Comparison of ENCODE assay signal across 17 cellular contexts in the genomic region with DNA sequence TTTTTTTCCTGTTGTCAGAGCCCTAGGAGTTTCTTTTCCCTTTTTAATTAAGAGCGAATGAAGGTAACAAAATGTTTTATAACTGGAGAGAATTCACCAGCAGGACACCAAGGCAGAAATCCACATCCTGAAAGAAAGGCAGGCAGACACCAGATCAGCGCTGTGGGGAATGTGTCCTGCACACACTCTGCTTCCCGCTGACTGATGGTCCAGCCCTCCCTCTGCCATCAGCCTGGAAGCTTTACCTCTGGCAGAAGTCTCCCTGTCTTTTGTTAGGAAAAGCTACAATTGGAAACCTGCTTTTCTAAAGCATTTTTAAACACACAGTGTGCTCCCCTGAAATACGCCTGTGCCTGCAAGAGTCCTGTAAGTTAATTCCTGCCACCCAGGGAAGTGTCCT.
DNase-seq lines count a peak whose midpoint lies in the region; ATAC-seq and TF ChIP-seq lines count a peak whose summit lies in the region.
"Had no signal": no experiment of that assay in that cellular context is flagged by ENCODE, and none has a peak within 500 bp of the region (broad histone marks: within the 10 kb centered on the region; RNA-seq: fewer than 3 reads in every experiment).

No MANE protein-coding gene starts in this region.

- no peaks in the 10 kb centered on the region for H3K27me3 ChIP-seq in endodermal cell (ENCODE audit: control insufficient read depth, insufficient read depth, low read length, poor library complexity, severe bottlenecking)
- no peaks in the 10 kb centered on the region for H3K27me3 ChIP-seq in neural progenitor cell
- H3K27me3 ChIP-seq: MG63 had no signal

- H3K9me3 Mint-ChIP-seq in WTC11: no peaks in the 10 kb centered on the region
- H3K9me3 Mint-ChIP-seq in endodermal cell: no peaks in the 10 kb centered on the region
- H3K9me3 Mint-ChIP-seq in neural progenitor cell: no peaks in the 10 kb centered on the region

- no peak overlapping the region for H2AFZ ChIP-seq in neural progenitor cell (replicated peaks)
- H2AFZ ChIP-seq: PC-9 had no signal

- H4K20me1 ChIP-seq in neural progenitor cell (ENCODE audit: low read depth): no peaks in the 10 kb centered on the region

- H3K4me1 Mint-ChIP-seq in WTC11 (peaks cover 50% of the 10 kb centered on the region), endodermal cell (peaks cover 10% of the 10 kb centered on the region), neural progenitor cell (peaks cover 39% of the 10 kb centered on the region)

- no peak overlapping the region for H3K4me3 ChIP-seq in endodermal cell (ENCODE audit: low read length)
- H3K4me3 ChIP-seq in neural progenitor cell: no peak overlapping the region
- H3K4me3 ChIP-seq: MG63, PC-9 had no signal

- ATAC-seq in WTC11: peak; percentile 94
- ATAC-seq in HG03045 (IDR thresholded peaks at IDR 0.05; ENCODE audit: unreplicated experiment): no peak

- peak overlapping the region; percentile 43 for H3K4me2 ChIP-seq in neural progenitor cell
- H3K4me2 ChIP-seq: KMS-11, PC-9 had no signal

- H3K27ac ChIP-seq in endodermal cell (ENCODE audit: low read depth, low read length) (peak overlapping the region; percentile 33), neural progenitor cell (peak overlapping the region; percentile 72)
- H3K27ac ChIP-seq: KMS-11, PC-9 had no signal

- H3K4me1 ChIP-seq in endodermal cell (ENCODE audit: control insufficient read depth, insufficient read depth, low read length) (no peaks in the 10 kb centered on the region), neural progenitor cell (peaks cover 45% of the 10 kb centered on the region)
- H3K4me1 ChIP-seq: Caco-2 had no signal

- no peaks in the 10 kb centered on the region for H3K36me3 ChIP-seq in endodermal cell (ENCODE audit: control insufficient read depth, insufficient read depth, low read length)
- no peaks in the 10 kb centered on the region for H3K36me3 ChIP-seq in neural progenitor cell
- H3K36me3 ChIP-seq: MG63 had no signal

- H3K27ac Mint-ChIP-seq in WTC11: no peak overlapping the region; the same call in 1 of the 2 replicates
- no peak overlapping the region for H3K27ac Mint-ChIP-seq in endodermal cell
- H3K27ac Mint-ChIP-seq in neural progenitor cell: peak overlapping the region; percentile 61
- H3K27ac Mint-ChIP-seq: CD14-positive monocyte had no signal

- DNase-seq in G401 (ENCODE audit: low spot score): peak; percentile 94
- peak; percentile 21 for DNase-seq in WTC11 (ENCODE audit: low spot score)
- DNase-seq in endodermal cell: peak; percentile 60
- peak; percentile 65 for DNase-seq in neural progenitor cell (ENCODE audit: low spot score)
- no peak for DNase-seq in activated effector memory CD4-positive, alpha-beta T cell treated with anti-CD3 and anti-CD28 coated beads, Interleukin-2, amount 50 U/mL, for 16 hours
- DNase-seq in HuH-7 (ENCODE audit: low spot score): no peak
- DNase-seq: Caco-2, DMS53, MG63, NCI-H1105, NCI-H1930, NCI-H226, NCI-H526, PC-9 had no signal

- H3K9me3 ChIP-seq in endodermal cell (ENCODE audit: control insufficient read depth, low read length) (no peaks in the 10 kb centered on the region), neural progenitor cell (ENCODE audit: low read depth) (no peaks in the 10 kb centered on the region)
- H3K9me3 ChIP-seq: Caco-2, MG63 had no signal

- peaks cover 51% of the 10 kb centered on the region for H3F3A ChIP-seq in neural progenitor cell (ENCODE audit: low read depth)

- in situ Hi-C loops in G401 (cut with HindIII; ENCODE audit: low sequenced_read_pairs): no loop called here

- CTCF ChIA-PET in WTC11 (lab: Charles Lee): interaction anchor here (0.7 to 2.7 kb wide), 6 partner anchors 26 to 320 kb away, joined by 3 to 11 read pairs (median 4); no protein-coding TSS in a partner anchor

- H3K36me3 Mint-ChIP-seq in WTC11 (no peaks in the 10 kb centered on the region), endodermal cell (ENCODE audit: low read depth) (no peaks in the 10 kb centered on the region), neural progenitor cell (no peaks in the 10 kb centered on the region)
- H3K36me3 Mint-ChIP-seq: CD14-positive monocyte had no signal

- no peak overlapping the region for H3K4me3 Mint-ChIP-seq in WTC11
- no peak overlapping the region for H3K4me3 Mint-ChIP-seq in endodermal cell
- H3K4me3 Mint-ChIP-seq in neural progenitor cell: peak overlapping the region; percentile 7
- H3K4me3 Mint-ChIP-seq: CD14-positive monocyte had no signal

- POLR2A ChIA-PET in WTC11 (lab: Charles Lee): no interaction called here

- 12 to 34% methylated on average over 2 to 3 of the region's 4 CpGs for WGBS in endodermal cell (ENCODE audit: insufficient coverage in 1 of 2, insufficient read length in 1 of 2), 2 experiments

- H3K9ac ChIP-seq in endodermal cell (ENCODE audit: extremely low read depth, low read length, poor library complexity, severe bottlenecking) (no peak overlapping the region), neural progenitor cell (no peak overlapping the region)
- H3K9ac ChIP-seq: KMS-11 had no signal

- no peaks in the 10 kb centered on the region for H3K79me2 ChIP-seq in neural progenitor cell (ENCODE audit: low read depth)

- TF ChIP-seq CTCF in WTC11 (IDR thresholded peaks at IDR 0.05) (no peak), endodermal cell (conservative IDR thresholded peaks at IDR 0.05) (no peak), neural progenitor cell (IDR thresholded peaks at IDR 0.05) (no peak)

- H3K27me3 Mint-ChIP-seq in WTC11 (ENCODE audit: low read depth) (no peaks in the 10 kb centered on the region; the same call in 1 of the 2 replicates), endodermal cell (ENCODE audit: insufficient read depth) (no peaks in the 10 kb centered on the region), neural progenitor cell (ENCODE audit: insufficient read depth, low read depth) (peaks cover 6% of the 10 kb centered on the region)

TF ChIP-seq in WTC11, 78 proteins besides CTCF, POLR2A, EP300 and RAD21:
- TF ChIP-seq NR3C1 (CRISPR knock-in tag; conservative IDR thresholded peaks at IDR 0.05; ENCODE audit: low read depth) (no peak), NFYB (CRISPR knock-in tag; conservative IDR thresholded peaks at IDR 0.05; ENCODE audit: low read depth) (no peak), FOXK1 (CRISPR knock-in tag; IDR thresholded peaks at IDR 0.05) (no peak), ZNF423 (CRISPR knock-in tag; IDR thresholded peaks at IDR 0.05) (no peak), GABPB1 (CRISPR knock-in tag; IDR thresholded peaks at IDR 0.05) (no peak), ZNF671 (CRISPR knock-in tag; IDR thresholded peaks at IDR 0.05) (no peak), TCF7 (CRISPR knock-in tag; IDR thresholded peaks at IDR 0.05; ENCODE audit: low read depth) (no peak), JAZF1 (CRISPR knock-in tag; IDR thresholded peaks at IDR 0.05) (no peak), GRHL2 (CRISPR knock-in tag; IDR thresholded peaks at IDR 0.05; ENCODE audit: insufficient replicate concordance, severe bottlenecking) (no peak), IRF2 (CRISPR knock-in tag; IDR thresholded peaks at IDR 0.05; ENCODE audit: borderline replicate concordance, low read depth) (no peak), EMX1 (CRISPR knock-in tag; IDR thresholded peaks at IDR 0.05) (no peak)
- TF ChIP-seq, protein P1, sequence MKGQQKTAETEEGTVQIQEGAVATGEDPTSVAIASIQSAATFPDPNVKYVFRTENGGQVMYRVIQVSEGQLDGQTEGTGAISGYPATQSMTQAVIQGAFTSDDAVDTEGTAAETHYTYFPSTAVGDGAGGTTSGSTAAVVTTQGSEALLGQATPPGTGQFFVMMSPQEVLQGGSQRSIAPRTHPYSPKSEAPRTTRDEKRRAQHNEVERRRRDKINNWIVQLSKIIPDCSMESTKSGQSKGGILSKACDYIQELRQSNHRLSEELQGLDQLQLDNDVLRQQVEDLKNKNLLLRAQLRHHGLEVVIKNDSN (CRISPR knock-in tag; IDR thresholded peaks at IDR 0.05): no peak
- TF ChIP-seq, protein P2, sequence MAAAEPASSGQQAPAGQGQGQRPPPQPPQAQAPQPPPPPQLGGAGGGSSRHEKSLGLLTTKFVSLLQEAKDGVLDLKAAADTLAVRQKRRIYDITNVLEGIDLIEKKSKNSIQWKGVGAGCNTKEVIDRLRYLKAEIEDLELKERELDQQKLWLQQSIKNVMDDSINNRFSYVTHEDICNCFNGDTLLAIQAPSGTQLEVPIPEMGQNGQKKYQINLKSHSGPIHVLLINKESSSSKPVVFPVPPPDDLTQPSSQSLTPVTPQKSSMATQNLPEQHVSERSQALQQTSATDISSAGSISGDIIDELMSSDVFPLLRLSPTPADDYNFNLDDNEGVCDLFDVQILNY (CRISPR knock-in tag; IDR thresholded peaks at IDR 0.05): no peak
- TF ChIP-seq, protein P3, sequence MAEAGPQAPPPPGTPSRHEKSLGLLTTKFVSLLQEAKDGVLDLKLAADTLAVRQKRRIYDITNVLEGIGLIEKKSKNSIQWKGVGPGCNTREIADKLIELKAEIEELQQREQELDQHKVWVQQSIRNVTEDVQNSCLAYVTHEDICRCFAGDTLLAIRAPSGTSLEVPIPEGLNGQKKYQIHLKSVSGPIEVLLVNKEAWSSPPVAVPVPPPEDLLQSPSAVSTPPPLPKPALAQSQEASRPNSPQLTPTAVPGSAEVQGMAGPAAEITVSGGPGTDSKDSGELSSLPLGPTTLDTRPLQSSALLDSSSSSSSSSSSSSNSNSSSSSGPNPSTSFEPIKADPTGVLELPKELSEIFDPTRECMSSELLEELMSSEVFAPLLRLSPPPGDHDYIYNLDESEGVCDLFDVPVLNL (CRISPR knock-in tag; IDR thresholded peaks at IDR 0.05; ENCODE audit: borderline replicate concordance, low read depth): no peak

Comparison
In these comparisons a context has a peak if more than half of its experiments do, and no peak if none do; other contexts are left out.
1. DNase-seq: peak in G401 (single experiment), WTC11 (single experiment), endodermal cell (single experiment) and neural progenitor cell (single experiment); none in activated effector memory CD4-positive, alpha-beta T cell treated with anti-CD3 and anti-CD28 coated beads, Interleukin-2, amount 50 U/mL, for 16 hours (single experiment) and HuH-7 (single experiment).